ENCODE assay signal across 8 cellular contexts in the genomic region with DNA sequence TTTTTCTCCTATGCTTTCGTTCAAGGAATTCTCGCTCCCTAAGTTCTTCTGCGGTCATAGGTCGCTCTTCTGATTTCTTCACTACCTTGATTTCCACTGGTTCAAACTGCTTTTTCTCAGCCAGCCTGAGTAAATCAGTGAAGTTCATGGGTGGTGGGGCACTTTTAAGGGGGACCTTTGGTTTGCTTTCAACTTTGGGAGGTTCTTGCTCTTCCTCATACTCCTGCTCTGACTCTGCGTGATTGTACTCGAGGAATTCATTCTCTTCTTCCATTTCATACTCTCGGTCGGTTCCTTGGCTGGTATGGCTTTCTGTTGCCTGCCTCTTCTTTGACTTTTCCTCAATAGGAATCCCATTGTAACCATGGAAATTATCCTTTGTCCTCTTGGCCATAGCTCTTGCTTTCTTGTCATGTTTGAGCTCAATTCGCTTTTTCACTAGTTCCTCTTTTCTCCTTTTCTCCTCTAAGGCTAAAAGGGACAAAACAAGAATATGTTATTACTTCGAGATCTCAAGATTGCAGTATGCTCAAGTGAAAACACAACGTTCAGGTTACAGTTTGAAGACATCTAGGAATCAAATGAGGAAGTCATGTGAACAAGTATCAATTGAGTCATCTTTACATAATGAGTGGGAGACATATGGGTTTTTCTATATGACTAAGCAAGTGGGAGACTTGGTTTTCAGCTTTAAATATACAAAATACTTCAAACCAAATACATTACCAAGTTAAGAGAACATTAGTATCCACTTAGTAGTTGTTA. TPM values are rescaled to one million over a fixed set of nuclear protein-coding genes. Genes with fewer than 3 reads are reported as not detected.
DNase-seq lines count a peak whose midpoint lies in the region; ATAC-seq, FAIRE-seq and TF ChIP-seq lines count a peak whose summit lies in the region.

No MANE protein-coding gene starts in this region.

- intact Hi-C loops in K562 (cut with micrococcal nuclease), result no loop called here

- H3K27ac ChIP-seq in K562 (ENCODE audit: extremely low read depth, low read depth, low read length) (peak overlapping the region; percentile 72; the same call in 2 of the 3 replicates), endodermal cell (ENCODE audit: low read depth, low read length) (no peak overlapping the region)

- ATAC-seq in GM21526 (IDR thresholded peaks at IDR 0.05; ENCODE audit: low FRiP score, unreplicated experiment), result peak; percentile 88
- peak; percentile 82 for ATAC-seq in HG03521 (IDR thresholded peaks at IDR 0.05; ENCODE audit: unreplicated experiment)
- ATAC-seq in K562, result peak; percentile 55

- peaks cover 39% of the 10 kb centered on the region for H3K36me3 Mint-ChIP-seq in endodermal cell (ENCODE audit: low read depth)

- TF ChIP-seq RAD21 in K562 (CRISPR knock-in tag; conservative IDR thresholded peaks at IDR 0.05 in 1 of 2, IDR thresholded peaks at IDR 0.05 in 1 of 2), result no peak

- no peaks in the 10 kb centered on the region for H3K27me3 Mint-ChIP-seq in endodermal cell (ENCODE audit: insufficient read depth)

- H3K4me1 ChIP-seq in K562 (replicated peaks in 1 of 2; ENCODE audit: control insufficient read depth in 2 of 2, insufficient read depth in 2 of 2, low read length in 2 of 2), result peaks cover 5 to 11% of the 10 kb centered on the region in 2 experiments; a peak in 4 of 5 replicates
- H3K4me1 ChIP-seq in endodermal cell (ENCODE audit: control insufficient read depth, insufficient read depth, low read length), result no peaks in the 10 kb centered on the region

- H3K9ac ChIP-seq in K562 (ENCODE audit: insufficient read depth in 1 of 2, low read depth in 2 of 2, low read length in 2 of 2) (no peak overlapping the region), endodermal cell (ENCODE audit: extremely low read depth, low read length, poor library complexity, severe bottlenecking) (no peak overlapping the region)

- no TSS peak for BruUV-seq in K562 (replicated peaks; lab: Mats Ljungman, UMichigan)

- POLR2A ChIA-PET in K562 (lab: Yijun Ruan, JAX), result interaction anchor here (0.6 to 2.8 kb wide), 4 partner anchors 13 to 176 kb away, joined by 3 to 13 read pairs (median 4); partner anchors contain the start of gene SPTY2D1

- H3K27ac Mint-ChIP-seq in endodermal cell, result no peak overlapping the region

- FAIRE-seq in K562 (lab: Jason Lieb, UNC), result no peak

- in situ Hi-C loops in GM13976 (cut with MboI; ENCODE audit: low sequenced_read_pairs, unreplicated experiment), result no loop called here
- in situ Hi-C loops in K562 (cut with MboI), result no loop called here

- H2AFZ ChIP-seq in K562 (ENCODE audit: low read depth, low read length), result no peak overlapping the region

- H4K20me1 ChIP-seq in K562 (replicated peaks; ENCODE audit: control insufficient read depth, insufficient read depth, low read length), result peaks cover 7% of the 10 kb centered on the region; the same call in 1 of the 2 replicates

- TF ChIP-seq EP300 in K562 (IDR thresholded peaks at IDR 0.05; ENCODE audit: low read length), result peak; percentile 39; the same call in 1 of the 2 replicates

- H3K4me3 Mint-ChIP-seq in endodermal cell, result no peak overlapping the region

- TF ChIP-seq POLR2A in K562 (conservative IDR thresholded peaks at IDR 0.05), result no peak

- peak; percentile 86 for DNase-seq in GM13976 (ENCODE audit: low spot score)
- peak in 1 of 4 experiments; percentile 14 for DNase-seq in K562 (ENCODE audit: extremely low read depth in 1 of 4, low spot score in 3 of 4)
- DNase-seq in endodermal cell, result no peak
- DNase-seq in HK-2 (ENCODE audit: unreplicated experiment), result no peak
- no peak for DNase-seq in stimulated activated naive CD4-positive, alpha-beta T cell (lab: John Stamatoyannopoulos, UW)
- DNase-seq in EL, result no peak

- H3K27me3 ChIP-seq in K562 (ENCODE audit: control insufficient read depth in 2 of 2, insufficient read depth in 2 of 2, low read length in 2 of 2) (no peaks in the 10 kb centered on the region), endodermal cell (ENCODE audit: control insufficient read depth, insufficient read depth, low read length, poor library complexity, severe bottlenecking) (no peaks in the 10 kb centered on the region)

- no peak overlapping the region for H3K4me3 ChIP-seq in K562
- H3K4me3 ChIP-seq in endodermal cell (ENCODE audit: low read length), result no peak overlapping the region

- peaks cover 29% of the 10 kb centered on the region for H3K79me2 ChIP-seq in K562 (ENCODE audit: control insufficient read depth, insufficient read depth, low read length)

- H3K4me1 Mint-ChIP-seq in endodermal cell, result no peaks in the 10 kb centered on the region

- no peak overlapping the region for H3K4me2 ChIP-seq in K562 (ENCODE audit: insufficient read depth, low read length)

- H3K9me1 ChIP-seq in K562 (ENCODE audit: control insufficient read depth, insufficient read depth, low read length), result no peaks in the 10 kb centered on the region

- H3K36me3 ChIP-seq in K562 (ENCODE audit: control insufficient read depth, insufficient read depth, low read length), result peaks cover 47% of the 10 kb centered on the region
- H3K36me3 ChIP-seq in endodermal cell (ENCODE audit: control insufficient read depth, insufficient read depth, low read length), result peaks cover 59% of the 10 kb centered on the region

- CTCF ChIA-PET in K562 (lab: Yijun Ruan, JAX; ENCODE audit: low intra/inter-chr PET ratio), result no interaction called here

- H3K9me3 ChIP-seq in K562 (replicated peaks; ENCODE audit: control insufficient read depth, insufficient read depth, low read depth, low read length), result no peaks in the 10 kb centered on the region
- H3K9me3 ChIP-seq in endodermal cell (ENCODE audit: control insufficient read depth, low read length), result no peaks in the 10 kb centered on the region

- no peaks in the 10 kb centered on the region for H3K9me3 Mint-ChIP-seq in endodermal cell

- no peak for TF ChIP-seq CTCF in GM13976 (IDR thresholded peaks at IDR 0.05; ENCODE audit: borderline replicate concordance, control extremely low read depth, extremely low read depth, insufficient read depth, missing control alignments)
- no peak for TF ChIP-seq CTCF in K562 (IDR thresholded peaks at IDR 0.05 in 2 of 3, conservative IDR thresholded peaks at IDR 0.05 in 1 of 3; ENCODE audit: insufficient read depth in 2 of 3, low read depth in 1 of 3, low read length in 3 of 3)
- TF ChIP-seq CTCF in endodermal cell (conservative IDR thresholded peaks at IDR 0.05), result no peak

- WGBS in K562 (ENCODE audit: insufficient coverage, low coverage, missing lambda C conversion rate), result 74% methylated on average over 8 of the region's 11 CpGs
- 93 to 95% methylated on average over 11 of the region's 11 CpGs for whole genome bisulfite sequencing in endodermal cell (ENCODE audit: insufficient coverage in 1 of 2, insufficient read length in 1 of 2), 2 experiments

RNA-seq across cellular contexts. Expression of gene MISFA, which starts 16.2 kb away (rescaled TPM):
- total RNA-seq in K562 (2011; cell fraction: chromatin; rRNA removed; ENCODE audit: low replicate concordance), result 3.2 and 9.1 TPM in 2 replicates
- 2.3 and 2.5 TPM in 2 replicates for total RNA-seq in K562 (2011; cell fraction: nucleolus; rRNA removed)
- 4.2 and 6.8 TPM in 2 replicates for total RNA-seq in K562 (2011; cell fraction: nucleoplasm; rRNA removed)
- total RNA-seq in K562 (2014; rRNA removed) (2.7 and 6.3 TPM in 2 replicates), K562 (2014; rRNA removed; fragmentation: Illumina TruSeq; extraction: Trizol) (1.9 and 3.2 TPM in 2 replicates), K562 (2015; rRNA removed; fragmentation: Illumina TruSeq; extraction: Trizol) (4.4 and 5.2 TPM in 2 replicates), K562 (2021) (4.7 and 6.3 TPM in 2 replicates), endodermal cell (1 to 10 TPM; 5.3 to 6.0 TPM)
- polyA plus RNA-seq in K562 (2011; rRNA removed) (3.4 and 3.6 TPM in 2 replicates), K562 (2014; fragmentation: Illumina TruSeq; extraction: Trizol) (1.6 TPM in 2 replicates), K562 (2014; fragmentation: Nextera tagmentation; extraction: Ambion mirVana) (1 to 10 TPM; 4.1 to 5.2 TPM), K562 (2014; rRNA removed) (1.1 and 1.9 TPM in 2 replicates)
- polyA plus RNA-seq in K562 (2011; cell fraction: cytosol; rRNA removed), result 0.70 and 1.7 TPM in 2 replicates
- polyA plus RNA-seq in K562 (2011; cell fraction: nucleus; rRNA removed), result 1.4 and 1.7 TPM in 2 replicates
- polyA plus RNA-seq in K562 (2012), result 2.4 and 4.3 TPM in 2 replicates
- 0.81 and 1.2 TPM in 2 replicates for polyA minus RNA-seq in K562 (2011; rRNA and poly(A)+ RNA removed)
- not detected in 2 replicates for polyA minus RNA-seq in K562 (2011; cell fraction: cytosol; rRNA and poly(A)+ RNA removed)
- 2.6 and 5.1 TPM in 2 replicates for polyA minus RNA-seq in K562 (2011; cell fraction: nucleus; rRNA and poly(A)+ RNA removed)
- polyA plus RNA-seq in endodermal cell (2013, experiment 1 of 2), result 2.9 TPM
- 2.6 TPM for polyA plus RNA-seq in endodermal cell (2013, experiment 2 of 2)

RNA-seq across cellular contexts. Expression of gene SPTY2D1, which starts 18.3 kb away (rescaled TPM):
- 10.4 and 22.3 TPM in 2 replicates for total RNA-seq in K562 (2011; cell fraction: chromatin; rRNA removed; ENCODE audit: low replicate concordance)
- total RNA-seq in K562 (2011; cell fraction: nucleolus; rRNA removed), result 5.5 TPM in 2 replicates
- 8.7 and 13.4 TPM in 2 replicates for total RNA-seq in K562 (2011; cell fraction: nucleoplasm; rRNA removed)
- total RNA-seq in K562 (2014; rRNA removed) (11.1 and 16.0 TPM in 2 replicates), K562 (2014; rRNA removed; fragmentation: Illumina TruSeq; extraction: Trizol) (17.8 and 20.6 TPM in 2 replicates), K562 (2015; rRNA removed; fragmentation: Illumina TruSeq; extraction: Trizol) (19.3 and 20.0 TPM in 2 replicates), K562 (2021) (11.4 and 12.9 TPM in 2 replicates), endodermal cell (10 to 100 TPM; 19.3 to 22.9 TPM)
- polyA plus RNA-seq in K562 (2011; rRNA removed) (12.4 and 12.5 TPM in 2 replicates), K562 (2014; fragmentation: Illumina TruSeq; extraction: Trizol) (17.7 and 32.1 TPM in 2 replicates), K562 (2014; fragmentation: Nextera tagmentation; extraction: Ambion mirVana) (1 to 10 TPM; 3.2 to 6.1 TPM), K562 (2014; rRNA removed) (7.6 and 8.3 TPM in 2 replicates)
- polyA plus RNA-seq in K562 (2011; cell fraction: cytosol; rRNA removed), result 9.7 and 13.1 TPM in 2 replicates
- polyA plus RNA-seq in K562 (2011; cell fraction: nucleus; rRNA removed), result 3.7 and 4.0 TPM in 2 replicates
- polyA plus RNA-seq in K562 (2012), result 7.3 and 7.7 TPM in 2 replicates
- polyA minus RNA-seq in K562 (2011; rRNA and poly(A)+ RNA removed), result 16.1 and 16.8 TPM in 2 replicates
- 9.6 and 10.6 TPM in 2 replicates for polyA minus RNA-seq in K562 (2011; cell fraction: cytosol; rRNA and poly(A)+ RNA removed)
- polyA minus RNA-seq in K562 (2011; cell fraction: nucleus; rRNA and poly(A)+ RNA removed), result 3.2 and 7.1 TPM in 2 replicates
- 12.4 TPM for polyA plus RNA-seq in endodermal cell (2013, experiment 1 of 2)
- 15.0 TPM for polyA plus RNA-seq in endodermal cell (2013, experiment 2 of 2)

RNA-seq across cellular contexts. Expression of gene UEVLD, which starts 27.3 kb away (rescaled TPM):
- 7.7 and 12.6 TPM in 2 replicates for total RNA-seq in K562 (2011; cell fraction: chromatin; rRNA removed; ENCODE audit: low replicate concordance)
- total RNA-seq in K562 (2011; cell fraction: nucleolus; rRNA removed), result 4.0 and 7.6 TPM in 2 replicates
- total RNA-seq in K562 (2011; cell fraction: nucleoplasm; rRNA removed), result 9.5 and 15.5 TPM in 2 replicates
- total RNA-seq in K562 (2014; rRNA removed) (5.5 and 6.2 TPM in 2 replicates), K562 (2014; rRNA removed; fragmentation: Illumina TruSeq; extraction: Trizol) (12.6 and 15.1 TPM in 2 replicates), K562 (2015; rRNA removed; fragmentation: Illumina TruSeq; extraction: Trizol) (10.8 and 12.0 TPM in 2 replicates), K562 (2021) (7.2 and 8.4 TPM in 2 replicates), endodermal cell (10 to 100 TPM; 14.4 to 15.0 TPM)
- polyA plus RNA-seq in K562 (2011; rRNA removed) (7.8 and 11.9 TPM in 2 replicates), K562 (2014; fragmentation: Illumina TruSeq; extraction: Trizol) (8.7 and 9.6 TPM in 2 replicates), K562 (2014; fragmentation: Nextera tagmentation; extraction: Ambion mirVana) (1 to 10 TPM; 6.3 to 7.4 TPM), K562 (2014; rRNA removed) (4.7 and 8.0 TPM in 2 replicates)
- 3.6 and 5.7 TPM in 2 replicates for polyA plus RNA-seq in K562 (2011; cell fraction: cytosol; rRNA removed)
- 3.3 and 3.7 TPM in 2 replicates for polyA plus RNA-seq in K562 (2011; cell fraction: nucleus; rRNA removed)
- polyA plus RNA-seq in K562 (2012), result 7.3 and 10.7 TPM in 2 replicates
- 14.2 and 15.7 TPM in 2 replicates for polyA minus RNA-seq in K562 (2011; rRNA and poly(A)+ RNA removed)
- 2.7 and 3.8 TPM in 2 replicates for polyA minus RNA-seq in K562 (2011; cell fraction: cytosol; rRNA and poly(A)+ RNA removed)
- polyA minus RNA-seq in K562 (2011; cell fraction: nucleus; rRNA and poly(A)+ RNA removed), result 3.5 and 8.9 TPM in 2 replicates
- polyA plus RNA-seq in endodermal cell (2013, experiment 1 of 2), result 10.0 TPM
- 9.7 TPM for polyA plus RNA-seq in endodermal cell (2013, experiment 2 of 2)
